ENCODE assay signal across 28 cellular contexts in the genomic region with DNA sequence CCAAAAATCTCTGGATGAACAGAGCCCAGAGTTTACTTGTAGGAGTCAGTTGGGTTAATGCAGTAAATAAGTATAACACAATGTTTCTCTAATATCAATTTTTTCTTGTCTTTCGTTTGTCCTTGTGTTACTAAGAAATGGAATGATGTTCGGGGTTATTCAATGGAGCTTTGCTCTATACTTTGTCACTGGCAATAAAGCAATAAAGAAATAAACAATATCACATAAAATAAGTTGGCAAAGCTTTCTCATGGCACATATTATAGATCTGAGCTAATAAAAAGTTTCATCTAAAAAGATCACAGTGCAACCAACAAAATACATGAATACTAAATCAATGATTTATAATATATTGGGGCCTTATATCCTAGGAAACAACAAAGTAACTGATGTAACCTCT.
"Had no signal": no experiment of that assay in that cellular context is flagged by ENCODE, and none has a peak within 500 bp of the region (broad histone marks: within the 10 kb centered on the region; RNA-seq: fewer than 3 reads in every experiment).

No MANE protein-coding gene starts in this region.

- DNase-seq: colonic mucosa; cortex of kidney; dermis blood vessel endothelial cell; dorsolateral prefrontal cortex; effector CD4-positive, alpha-beta T cell; effector CD8-positive, alpha-beta T cell; effector memory CD4-positive, alpha-beta T cell; effector memory CD8-positive, alpha-beta T cell; endodermal cell; erythroblast; esophagus squamous epithelium; foreskin fibroblast; foreskin keratinocyte; foreskin melanocyte; gastrocnemius medialis; glutamatergic neuron; head of caudate nucleus; heart left ventricle; heart right ventricle had no signal

- H3K36me3 ChIP-seq: colonic mucosa, esophagus muscularis mucosa, esophagus squamous epithelium, gastrocnemius medialis, gastroesophageal sphincter, heart left ventricle, heart right ventricle had no signal

- FAIRE-seq: colon, endometrium, endothelial cell of umbilical vein, frontal cortex had no signal

- H3K27me3 ChIP-seq: colonic mucosa, dorsolateral prefrontal cortex, esophagus muscularis mucosa, esophagus squamous epithelium, foreskin keratinocyte, gastrocnemius medialis, gastroesophageal sphincter, heart left ventricle, heart right ventricle had no signal

- H3K4me3 ChIP-seq: colonic mucosa, coronary artery, dorsolateral prefrontal cortex, esophagus muscularis mucosa, esophagus squamous epithelium, gastrocnemius medialis, gastroesophageal sphincter, heart left ventricle, heart right ventricle had no signal

- H3K4me1 ChIP-seq: colonic mucosa had no signal

- H3K27ac ChIP-seq: colonic mucosa, coronary artery, dorsolateral prefrontal cortex, epithelial cell of prostate, esophagus muscularis mucosa, esophagus squamous epithelium, foreskin keratinocyte, gastrocnemius medialis, gastroesophageal sphincter, heart left ventricle, heart right ventricle had no signal

- H3K9me3 ChIP-seq: colonic mucosa, esophagus muscularis mucosa, esophagus squamous epithelium, gastrocnemius medialis, gastroesophageal sphincter, heart left ventricle, heart right ventricle had no signal

- ATAC-seq: effector memory CD8-positive, alpha-beta T cell; esophagus mucosa; foreskin keratinocyte; gastrocnemius medialis; gastroesophageal sphincter; heart left ventricle; heart right ventricle had no signal
